14 cellular contexts compared by ENCODE assay signal in genomic region chr9:129554649-129555048, GRCh38.
A peak's percentile ranks its signal among the peaks of the same experiment; 100 is the strongest.
DNase-seq lines count a peak whose midpoint lies in the region; ATAC-seq, FAIRE-seq and TF ChIP-seq lines count a peak whose summit lies in the region.
"Had no signal": no experiment of that assay in that cellular context is flagged by ENCODE, and none has a peak within 500 bp of the region (broad histone marks: within the 10 kb centered on the region; RNA-seq: fewer than 3 reads in every experiment).

No MANE protein-coding gene starts in this region.

- H3K9me3 ChIP-seq in H1 (ENCODE audit: insufficient read depth in 2 of 2, low read depth in 1 of 2, low read length in 1 of 2): no peaks in the 10 kb centered on the region

- peaks cover 1 to 9% of the 10 kb centered on the region in 2 donors for H3K27me3 Mint-ChIP-seq in natural killer cell treated with Interleukin-12 subunit alpha and Interleukin-12 subunit beta and Interleukin-15 and Interleukin-18, amount 100 ng/mL, for 72 hours
- peaks cover 11 to 22% of the 10 kb centered on the region in 2 donors for H3K27me3 Mint-ChIP-seq in natural killer cell (ENCODE audit: low read depth in 2 of 2)
- H3K27me3 Mint-ChIP-seq in glutamatergic neuron (ENCODE audit: unreplicated experiment): peaks cover 3% of the 10 kb centered on the region

- no peak overlapping the region for H2AK5ac ChIP-seq in H1 (ENCODE audit: low read depth, low read length)

- no peak overlapping the region for H3K4ac ChIP-seq in H1 (replicated peaks; ENCODE audit: insufficient read length, low read depth, low read length)

- no peak overlapping the region for H2AFZ ChIP-seq in H1 (ENCODE audit: low read length)

- peaks cover 2 to 21% (median 13%) of the 10 kb centered on the region in 4 experiments; a peak in 6 of 7 replicates for H3K27me3 ChIP-seq in H1 (replicated peaks in 1 of 4; ENCODE audit: control insufficient read depth in 3 of 4, extremely low read depth in 1 of 4, insufficient read depth in 3 of 4, low read length in 3 of 4)

- no peak overlapping the region for H2BK120ac ChIP-seq in H1 (replicated peaks; ENCODE audit: low read depth, low read length)

- no peak overlapping the region for H3K56ac ChIP-seq in H1 (replicated peaks; ENCODE audit: insufficient read length, low read depth, low read length)

- H3K36me3 Mint-ChIP-seq in natural killer cell treated with Interleukin-12 subunit alpha and Interleukin-12 subunit beta and Interleukin-15 and Interleukin-18, amount 100 ng/mL, for 72 hours: no peaks in the 10 kb centered on the region
- H3K36me3 Mint-ChIP-seq in natural killer cell (no peaks in the 10 kb centered on the region), glutamatergic neuron (ENCODE audit: unreplicated experiment) (no peaks in the 10 kb centered on the region)

- H3K14ac ChIP-seq in H1 (ENCODE audit: insufficient read length): no peak overlapping the region

- FAIRE-seq in H1 (lab: Jason Lieb, UNC): no peak

- POLR2A ChIA-PET in H1 (lab: Charles Lee; ENCODE audit: partially characterized antibody): interaction anchor here (1.6 to 2.5 kb wide), 4 partner anchors 9 to 95 kb away, joined by 3 to 8 read pairs (median 4); no protein-coding TSS in a partner anchor
- POLR2A ChIA-PET in GM10248 (lab: Yijun Ruan, JAX): no interaction called here

- ATAC-seq in natural killer cell treated with Interleukin-12 subunit alpha and Interleukin-12 subunit beta and Interleukin-15 and Interleukin-18, amount 100 ng/mL, for 72 hours: no peak
- ATAC-seq in natural killer cell (no peak), GM21528 (IDR thresholded peaks at IDR 0.05; ENCODE audit: low FRiP score, unreplicated experiment) (no peak), left lobe of liver (no peak)
- ATAC-seq: left colon had no signal

- H2BK12ac ChIP-seq in H1 (ENCODE audit: low read depth, low read length): no peak overlapping the region

- no peaks in the 10 kb centered on the region for H4K20me1 ChIP-seq in H1 (replicated peaks in 1 of 2; ENCODE audit: control insufficient read depth in 1 of 2, insufficient read depth in 2 of 2, low read length in 2 of 2)

- no peak overlapping the region for H3K27ac ChIP-seq in H1 (ENCODE audit: low read depth, low read length)

- no peak overlapping the region for H3K4me2 ChIP-seq in H1 (ENCODE audit: insufficient read depth in 1 of 2, low read depth in 2 of 2, low read length in 2 of 2)

- 0 out of 2 replicates have a peak overlapping the region, but pooled peaks have one; percentile 22 for H2BK15ac ChIP-seq in H1 (ENCODE audit: low read length)

- H4K91ac ChIP-seq in H1 (replicated peaks; ENCODE audit: insufficient read length, low read length): no peak overlapping the region

- no peaks in the 10 kb centered on the region for H3K9me3 Mint-ChIP-seq in natural killer cell treated with Interleukin-12 subunit alpha and Interleukin-12 subunit beta and Interleukin-15 and Interleukin-18, amount 100 ng/mL, for 72 hours
- H3K9me3 Mint-ChIP-seq in natural killer cell (no peaks in the 10 kb centered on the region), glutamatergic neuron (ENCODE audit: unreplicated experiment) (peaks cover 5% of the 10 kb centered on the region)
- H3K9me3 Mint-ChIP-seq: activated T-helper 1 cell treated with anti-CD3 and anti-CD28 coated beads, Interleukin-12 subunit alpha, Interleukin-12 subunit beta, Interleukin-2, Interleukin-4 antibody, amounts not matched to agents 30 ng/mL and 10 ng/mL and 1 ng/mL, durations not matched to agents 14 hours and 24 hours and 36 hours had no signal

- no peaks in the 10 kb centered on the region for H3K36me3 ChIP-seq in H1 (ENCODE audit: control insufficient read depth in 2 of 4, insufficient read depth in 4 of 4, low read length in 3 of 4)

- peaks cover 7 to 42% (median 34%) of the 10 kb centered on the region in 4 experiments for H3K4me1 ChIP-seq in H1 (replicated peaks in 1 of 4; ENCODE audit: control insufficient read depth in 3 of 4, insufficient read depth in 4 of 4, low read length in 3 of 4)

- no peaks in the 10 kb centered on the region for H3K79me1 ChIP-seq in H1 (ENCODE audit: low read depth, low read length)

- TF ChIP-seq POLR2A in H1 (IDR thresholded peaks at IDR 0.05; ENCODE audit: control extremely low read depth in 1 of 2, low read depth in 2 of 2, low read length in 2 of 2): no peak

- intact Hi-C loops in natural killer cell (cut with micrococcal nuclease): loop anchor here (10.0 kb wide), 1 partner anchor 60 kb away; no protein-coding TSS in a partner anchor

- H4K5ac ChIP-seq in H1 (ENCODE audit: insufficient read length, low read depth, low read length): no peak overlapping the region

- TF ChIP-seq EP300 in H1 (IDR thresholded peaks at IDR 0.05; ENCODE audit: borderline replicate concordance in 1 of 2, low read depth in 2 of 2, low read length in 2 of 2): no peak

- peaks cover 0 to 4% of the 10 kb centered on the region in 2 donors for H3K4me1 Mint-ChIP-seq in natural killer cell treated with Interleukin-12 subunit alpha and Interleukin-12 subunit beta and Interleukin-15 and Interleukin-18, amount 100 ng/mL, for 72 hours (ENCODE audit: low read depth in 2 of 2)
- peaks cover 0 to 6% of the 10 kb centered on the region in 2 donors for H3K4me1 Mint-ChIP-seq in natural killer cell
- peaks cover 16% of the 10 kb centered on the region for H3K4me1 Mint-ChIP-seq in glutamatergic neuron (ENCODE audit: low read depth, unreplicated experiment)

- no peak overlapping the region for H3K18ac ChIP-seq in H1 (ENCODE audit: extremely low read depth, low read length)

- no peak overlapping the region for H2BK5ac ChIP-seq in H1 (ENCODE audit: low read depth, low read length)

- no peak for TF ChIP-seq RAD21 in H1 (IDR thresholded peaks at IDR 0.05 in 1 of 2, conservative IDR thresholded peaks at IDR 0.05 in 1 of 2; ENCODE audit: low read depth in 2 of 2, low read length in 2 of 2)

- 77% methylated on average over 5 of the region's 5 CpGs; no CpG with 5 or more reads in 1 of the 2 experiments for WGBS in H1 (ENCODE audit: extremely low coverage in 1 of 2, insufficient coverage in 1 of 2, insufficient read length in 1 of 2, insufficient replicate concordance in 2 of 2, low coverage in 1 of 2, low lambda C conversion rate in 2 of 2, missing lambda C conversion rate in 1 of 2), 2 experiments

- TF ChIP-seq CTCF in natural killer cell (IDR thresholded peaks at IDR 0.05): no peak
- TF ChIP-seq CTCF in H1 (IDR thresholded peaks at IDR 0.05; ENCODE audit: control extremely low read depth in 1 of 3, insufficient read depth in 1 of 3, low read depth in 1 of 3, low read length in 3 of 3): no peak
- TF ChIP-seq CTCF in glutamatergic neuron (IDR thresholded peaks at IDR 0.05; ENCODE audit: partially characterized antibody, unreplicated experiment): no peak
- no peak for TF ChIP-seq CTCF in GM10248 (IDR thresholded peaks at IDR 0.05; ENCODE audit: control extremely low read depth, extremely low read depth, low read depth, missing control alignments)

- H3K27ac Mint-ChIP-seq in natural killer cell treated with Interleukin-12 subunit alpha and Interleukin-12 subunit beta and Interleukin-15 and Interleukin-18, amount 100 ng/mL, for 72 hours: no peak overlapping the region
- H3K27ac Mint-ChIP-seq in natural killer cell: no peak overlapping the region
- no peak overlapping the region for H3K27ac Mint-ChIP-seq in glutamatergic neuron (ENCODE audit: unreplicated experiment)
- H3K27ac Mint-ChIP-seq: activated T-helper 1 cell treated with anti-CD3 and anti-CD28 coated beads, Interleukin-12 subunit alpha, Interleukin-12 subunit beta, Interleukin-2, Interleukin-4 antibody, amounts not matched to agents 30 ng/mL and 10 ng/mL and 1 ng/mL, durations not matched to agents 14 hours and 24 hours and 36 hours had no signal

- no peak overlapping the region for H3K4me3 Mint-ChIP-seq in natural killer cell treated with Interleukin-12 subunit alpha and Interleukin-12 subunit beta and Interleukin-15 and Interleukin-18, amount 100 ng/mL, for 72 hours
- H3K4me3 Mint-ChIP-seq in natural killer cell (no peak overlapping the region), glutamatergic neuron (ENCODE audit: unreplicated experiment) (no peak overlapping the region)
- H3K4me3 Mint-ChIP-seq: activated T-helper 1 cell treated with anti-CD3 and anti-CD28 coated beads, Interleukin-12 subunit alpha, Interleukin-12 subunit beta, Interleukin-2, Interleukin-4 antibody, amounts not matched to agents 30 ng/mL and 10 ng/mL and 1 ng/mL, durations not matched to agents 14 hours and 24 hours and 36 hours had no signal

- H2BK20ac ChIP-seq in H1 (ENCODE audit: low read length): no peak overlapping the region

- peaks cover 4% of the 10 kb centered on the region; the same call in 1 of the 2 replicates for H3K23me2 ChIP-seq in H1 (ENCODE audit: low read depth, low read length)

- peak; percentile 44 for DNase-seq in natural killer cell treated with Interleukin-12 subunit alpha and Interleukin-12 subunit beta and Interleukin-15 and Interleukin-18, amount 100 ng/mL, for 72 hours (ENCODE audit: low spot score)
- DNase-seq in natural killer cell (no peak), NCI-H524 treated with DMSO at 0.1 percent for 48 hours (lab: John Stamatoyannopoulos, UW) (peak; percentile 90), H1 (ENCODE audit: low read depth in 1 of 2, low spot score in 2 of 2) (no peak), glutamatergic neuron (no peak), GM10248 (ENCODE audit: extremely low spot score) (no peak), left lobe of liver (ENCODE audit: low spot score) (no peak)
- DNase-seq: activated CD4-positive, CD25-positive, alpha-beta regulatory T cell; EL; left colon; NCI-H2029; stimulated activated CD4-positive, alpha-beta T cell treated with anti-CD3 and anti-CD28 coated beads, Interleukin-4, amount 100 ng/mL, for 1 hour had no signal

- no peak overlapping the region for H4K8ac ChIP-seq in H1 (ENCODE audit: extremely low read depth, insufficient read depth, low read length)

- CTCF ChIA-PET in H1 (lab: Charles Lee; ENCODE audit: partially characterized antibody): interaction anchor here (0.5 to 1.4 kb wide), 11 partner anchors 15 to 423 kb away, joined by 3 to 4 read pairs (median 3); no protein-coding TSS in a partner anchor
- CTCF ChIA-PET in GM10248 (lab: Yijun Ruan, JAX): no interaction called here

- H3K9ac ChIP-seq in H1 (replicated peaks in 1 of 4; ENCODE audit: extremely low read depth in 1 of 4, low read depth in 3 of 4, low read length in 3 of 4): no peak overlapping the region

- no peaks in the 10 kb centered on the region for H3K79me2 ChIP-seq in H1 (ENCODE audit: control insufficient read depth in 1 of 2, insufficient read depth in 2 of 2, low read length in 2 of 2)

- H3K23ac ChIP-seq in H1 (ENCODE audit: insufficient read length): no peak overlapping the region

- H3K4me3 ChIP-seq in H1 (ENCODE audit: extremely low read depth in 1 of 4, insufficient read depth in 2 of 4, low read depth in 3 of 4, low read length in 4 of 4): no peak overlapping the region

TF ChIP-seq in H1, 55 proteins besides CTCF, POLR2A, EP300 and RAD21:
- TF ChIP-seq MAX (IDR thresholded peaks at IDR 0.05) (no peak), NRF1 (IDR thresholded peaks at IDR 0.05; ENCODE audit: low read depth, low read length) (no peak), KDM5A (IDR thresholded peaks at IDR 0.05; ENCODE audit: low read length) (no peak), GTF2F1 (IDR thresholded peaks at IDR 0.05; ENCODE audit: borderline replicate concordance, low read depth, low read length) (no peak)

Comparison
In these comparisons a context has a peak if more than half of its experiments do, and no peak if none do; other contexts are left out.
1. DNase-seq: peak in natural killer cell treated with Interleukin-12 subunit alpha and Interleukin-12 subunit beta and Interleukin-15 and Interleukin-18, amount 100 ng/mL, for 72 hours (single experiment) and NCI-H524 treated with DMSO at 0.1 percent for 48 hours (single experiment); none in natural killer cell (single experiment), H1 (0 of 2), glutamatergic neuron (single experiment), GM10248 (single experiment) and left lobe of liver (single experiment).